ENCODE assay signal across 2 cellular contexts in the genomic region with DNA sequence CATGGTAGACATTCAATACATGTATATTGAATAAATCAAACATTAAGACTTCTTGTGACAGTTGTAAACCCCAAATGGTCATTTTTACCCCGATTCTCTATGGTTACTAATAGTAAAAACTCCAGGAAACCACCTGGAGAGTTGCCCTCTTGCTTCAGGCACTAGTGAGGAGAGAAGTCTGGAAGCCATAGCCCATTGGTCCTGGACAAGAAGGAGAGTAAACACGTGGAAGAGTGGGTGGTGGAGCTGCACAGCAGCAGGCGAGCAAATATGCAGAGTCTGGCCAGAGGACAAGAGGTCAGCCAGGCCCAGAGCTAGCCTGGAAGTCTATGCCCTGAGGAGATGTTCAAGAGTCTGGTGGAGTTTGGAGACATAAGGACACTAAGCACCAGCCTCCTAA.
A peak's percentile ranks its signal among the peaks of the same experiment; 100 is the strongest.
TF ChIP-seq lines count a peak whose summit lies in the region.

No MANE protein-coding gene starts in this region.

TF ChIP-seq in K562, 482 proteins besides CTCF, POLR2A, EP300 and RAD21:
- TF ChIP-seq EGR1 (conservative IDR thresholded peaks at IDR 0.05) (0 out of 2 replicates have a peak, but pooled peaks have one; percentile 40), SMAD3 (CRISPR knock-in tag; conservative IDR thresholded peaks at IDR 0.05) (no peak)
TF ChIP-seq in K562: peak in this region for 1.

TF ChIP-seq in HEK293T, 16 proteins besides CTCF, POLR2A, EP300 and RAD21:
- TF ChIP-seq NFRKB (IDR thresholded peaks at IDR 0.05) = no peak
- TF ChIP-seq, protein P1, sequence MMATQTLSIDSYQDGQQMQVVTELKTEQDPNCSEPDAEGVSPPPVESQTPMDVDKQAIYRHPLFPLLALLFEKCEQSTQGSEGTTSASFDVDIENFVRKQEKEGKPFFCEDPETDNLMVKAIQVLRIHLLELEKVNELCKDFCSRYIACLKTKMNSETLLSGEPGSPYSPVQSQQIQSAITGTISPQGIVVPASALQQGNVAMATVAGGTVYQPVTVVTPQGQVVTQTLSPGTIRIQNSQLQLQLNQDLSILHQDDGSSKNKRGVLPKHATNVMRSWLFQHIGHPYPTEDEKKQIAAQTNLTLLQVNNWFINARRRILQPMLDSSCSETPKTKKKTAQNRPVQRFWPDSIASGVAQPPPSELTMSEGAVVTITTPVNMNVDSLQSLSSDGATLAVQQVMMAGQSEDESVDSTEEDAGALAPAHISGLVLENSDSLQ (IDR thresholded peaks at IDR 0.05) = no peak
- no peak for TF ChIP-seq LEF1 (IDR thresholded peaks at IDR 0.05; ENCODE audit: borderline replicate concordance)
- no peak for TF ChIP-seq ZNF384 (IDR thresholded peaks at IDR 0.05)
- no peak for TF ChIP-seq CTBP1 (IDR thresholded peaks at IDR 0.05; ENCODE audit: borderline replicate concordance)
- TF ChIP-seq FOXK2 (IDR thresholded peaks at IDR 0.05) = no peak
- no peak for TF ChIP-seq FOXA1 (IDR thresholded peaks at IDR 0.05)
- no peak for TF ChIP-seq ELF4 (IDR thresholded peaks at IDR 0.05)
- TF ChIP-seq TARDBP (IDR thresholded peaks at IDR 0.05) = no peak
- no peak for TF ChIP-seq L3MBTL2 (conservative IDR thresholded peaks at IDR 0.05)
TF ChIP-seq in HEK293T: peak in this region for 0.
